ENCODE assay signal across 8 cellular contexts in the genomic region with DNA sequence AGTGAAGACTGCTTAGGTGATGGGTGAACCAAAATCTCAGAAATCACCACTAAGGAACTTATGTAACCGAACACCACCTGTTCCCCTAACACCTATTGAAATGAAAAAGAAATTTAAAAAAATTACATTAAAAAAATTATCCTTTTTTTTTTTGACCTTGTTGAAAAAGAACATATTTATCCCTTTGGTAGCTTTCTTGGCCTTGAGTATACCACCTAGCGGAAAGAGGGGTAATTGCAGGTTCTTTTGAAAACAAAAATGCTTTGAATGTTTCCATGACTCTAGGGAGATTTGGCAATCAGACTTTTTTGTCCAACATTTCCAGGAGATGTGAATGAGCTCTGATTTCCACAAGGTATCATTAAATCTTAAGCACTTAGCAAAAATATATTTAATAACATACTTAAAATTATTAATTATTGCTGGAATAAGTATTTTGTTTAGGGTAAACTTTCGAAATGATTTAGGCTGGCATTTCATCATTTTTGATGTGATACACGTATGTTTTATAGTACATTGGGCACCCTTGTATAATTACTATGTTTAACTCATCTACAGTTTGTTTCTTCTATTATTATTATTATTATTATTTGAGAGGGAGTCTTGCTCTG. TPM values are rescaled to one million over a fixed set of nuclear protein-coding genes. Genes with fewer than 3 reads are reported as not detected.
DNase-seq lines count a peak whose midpoint lies in the region; ATAC-seq, FAIRE-seq and TF ChIP-seq lines count a peak whose summit lies in the region.

No MANE protein-coding gene starts in this region.

- H3K4me3 Mint-ChIP-seq in H9: no peak overlapping the region

- H4K20me1 ChIP-seq in BLaER1 (no peaks in the 10 kb centered on the region), H9 (ENCODE audit: control insufficient read depth, insufficient read depth, insufficient read length) (no peaks in the 10 kb centered on the region)

- H3K23me2 ChIP-seq in H9 (ENCODE audit: insufficient read length, low read depth, low read length, poor library complexity, severe bottlenecking): no peaks in the 10 kb centered on the region

- H2BK120ac ChIP-seq in H9 (ENCODE audit: low read depth, low read length, poor library complexity, severe bottlenecking): no peak overlapping the region

- intact Hi-C loops in stomach (cut with DNase I; ENCODE audit: low total_unique reads): no loop called here

- H3K4me1 ChIP-seq in BLaER1: peaks cover 20% of the 10 kb centered on the region
- H3K4me1 ChIP-seq in H9 (ENCODE audit: insufficient read depth, low read length): no peaks in the 10 kb centered on the region; the same call in 1 of the 2 replicates
- H3K4me1 ChIP-seq in stomach: no peaks in the 10 kb centered on the region

- no peaks in the 10 kb centered on the region for H3K9me3 Mint-ChIP-seq in H9

- no peak for ATAC-seq in HG03469 (IDR thresholded peaks at IDR 0.05; ENCODE audit: unreplicated experiment)

- peaks cover 15% of the 10 kb centered on the region for H3K9me3 ChIP-seq in BLaER1
- H3K9me3 ChIP-seq in H9 (ENCODE audit: control insufficient read depth, low read depth, low read length): no peaks in the 10 kb centered on the region
- peaks cover 0 to 4% (median 0%) of the 10 kb centered on the region in 4 donors for H3K9me3 ChIP-seq in stomach

- H4K5ac ChIP-seq in H9 (ENCODE audit: insufficient read length, low read depth, low read length): no peak overlapping the region

- H3K79me1 ChIP-seq in H9 (ENCODE audit: insufficient read depth, low read depth, low read length, poor library complexity, severe bottlenecking): no peaks in the 10 kb centered on the region

- no peaks in the 10 kb centered on the region for H3K36me3 Mint-ChIP-seq in H9 (ENCODE audit: insufficient read depth in 1 of 3, low read depth in 3 of 3)

- TF ChIP-seq CTCF in H9 (conservative IDR thresholded peaks at IDR 0.05) (peak; percentile 74), stomach (IDR thresholded peaks at IDR 0.05) (peak in 4 of 7 experiments; percentile 34 to 70 (median 60))

- H3K4me1 Mint-ChIP-seq in H9: peaks cover 21 to 31% of the 10 kb centered on the region in 2 experiments

- no peak overlapping the region for H3K56ac ChIP-seq in H9 (ENCODE audit: insufficient read length, low read depth, low read length)

- H3K18ac ChIP-seq in H9 (ENCODE audit: insufficient read length, low read depth, low read length): no peak overlapping the region

- H3K79me2 ChIP-seq in H9 (ENCODE audit: insufficient read depth, low read length): no peaks in the 10 kb centered on the region; the same call in 1 of the 2 replicates

- H3K9ac ChIP-seq in BLaER1 (no peak overlapping the region), H9 (ENCODE audit: extremely low read depth, insufficient read length, low read length) (no peak overlapping the region)

- no peak overlapping the region for H3K27ac Mint-ChIP-seq in H9

- no peak overlapping the region for H2BK20ac ChIP-seq in H9 (ENCODE audit: low read depth, low read length, poor library complexity, severe bottlenecking)

- no peak overlapping the region for H3K23ac ChIP-seq in H9 (ENCODE audit: insufficient read length, low read depth, low read length)

- H2AFZ ChIP-seq in H9 (ENCODE audit: low read length): no peak overlapping the region

- H2AK5ac ChIP-seq in H9 (ENCODE audit: insufficient read length, low read length): no peak overlapping the region

- H3K27me3 ChIP-seq in BLaER1: no peaks in the 10 kb centered on the region
- H3K27me3 ChIP-seq in H9 (ENCODE audit: insufficient read depth, low read length): no peaks in the 10 kb centered on the region
- H3K27me3 ChIP-seq in stomach: no peaks in the 10 kb centered on the region

- H3K4me2 ChIP-seq in BLaER1 (peak overlapping the region; percentile 61; the same call in 1 of the 2 replicates), H9 (ENCODE audit: insufficient read depth, insufficient read length, low read length) (peak overlapping the region; percentile 28)

- no peaks in the 10 kb centered on the region for H3K36me3 ChIP-seq in BLaER1
- H3K36me3 ChIP-seq in stomach: no peaks in the 10 kb centered on the region

- no peak overlapping the region for H2BK15ac ChIP-seq in H9 (ENCODE audit: low read depth, low read length)

- H3K27me3 Mint-ChIP-seq in H9 (ENCODE audit: low read depth): no peaks in the 10 kb centered on the region; the same call in 1 of the 2 replicates

- no peak overlapping the region for H2BK12ac ChIP-seq in H9 (ENCODE audit: insufficient read length, low read depth, low read length)

- no peak for TF ChIP-seq EP300 in stomach (IDR thresholded peaks at IDR 0.05)

- H3K27ac ChIP-seq in BLaER1 (no peak overlapping the region), H9 (ENCODE audit: insufficient read length, low read depth, low read length) (no peak overlapping the region), stomach (no peak overlapping the region)

- no peak for DNase-seq in H9
- peak; percentile 50 for DNase-seq in SKM-1 (lab: John Stamatoyannopoulos, UW; ENCODE audit: unreplicated experiment)
- no peak for DNase-seq in frontal cortex (ENCODE audit: low spot score in 2 of 2)
- no peak for DNase-seq in stomach
- DNase-seq in H54 (ENCODE audit: insufficient read length, low spot score): no peak
- DNase-seq in activated T-cell treated with anti-CD3 and anti-CD28 coated beads for 4 hours: no peak

- WGBS in H9 (ENCODE audit: extremely low coverage, insufficient read length, low lambda C conversion rate): no CpG with 5 or more reads among the region's 4 CpGs
- WGBS in stomach, 5 donors: 58 to 70% (median 64%) methylated on average over 4 of the region's 4 CpGs

- no peak overlapping the region for H3T11ph ChIP-seq in H9 (ENCODE audit: low read length)

- H3K4me3 ChIP-seq in BLaER1: no peak overlapping the region
- H3K4me3 ChIP-seq in stomach: no peak overlapping the region

- H3K4ac ChIP-seq in H9 (ENCODE audit: low read depth, low read length): no peak overlapping the region

- TF ChIP-seq POLR2A in stomach (IDR thresholded peaks at IDR 0.05) (no peak), H54 (IDR thresholded peaks at IDR 0.05; ENCODE audit: low read depth, low read length) (no peak)

- no peak overlapping the region for H4K8ac ChIP-seq in H9 (replicated peaks; ENCODE audit: insufficient read length, low read depth, low read length)

- H4K91ac ChIP-seq in H9 (ENCODE audit: insufficient read length, low read depth, low read length): no peak overlapping the region

- H3K14ac ChIP-seq in H9 (ENCODE audit: insufficient read depth, low read length): no peak overlapping the region

- FAIRE-seq in frontal cortex (lab: Jason Lieb, UNC): peak; percentile 96
- FAIRE-seq in H54 (lab: Jason Lieb, UNC): no peak

- H2BK5ac ChIP-seq in H9 (ENCODE audit: insufficient read length, low read length): no peak overlapping the region

RNA-seq across cellular contexts. Expression of gene ELMO1, which starts 47.0 kb away (rescaled TPM):
- 7.8 TPM in 2 replicates for total RNA-seq in H9 (2021)
- 68.1 TPM for total RNA-seq in frontal cortex
- total RNA-seq in stomach: 100 to 1,000 TPM in 2 of 5 donors, 10 to 100 TPM in 3; 16.1 to 117 (median 74.2) TPM
- polyA plus RNA-seq in stomach: 10 to 100 TPM in 1 of 3 donors, 1 to 10 TPM in 2; 4.1 to 10.2 (median 6.5) TPM
